In genomic region chrX:48493890-48494364, GRCh38 we compare ENCODE assay signal across 9 cellular contexts. TPM values are rescaled to one million over a fixed set of nuclear protein-coding genes. Genes with fewer than 3 reads are reported as not detected.
DNase-seq lines count a peak whose midpoint lies in the region; ATAC-seq and TF ChIP-seq lines count a peak whose summit lies in the region.
"Had no signal": no experiment of that assay in that cellular context is flagged by ENCODE, and none has a peak within 500 bp of the region (broad histone marks: within the 10 kb centered on the region; RNA-seq: fewer than 3 reads in every experiment).

No MANE protein-coding gene starts in this region.

- DNase-seq in AG10803 (ENCODE audit: low read depth) (no peak), H9 (peak; percentile 64), islet precursor cell (peak; percentile 85), SKM-1 (lab: John Stamatoyannopoulos, UW; ENCODE audit: unreplicated experiment) (no peak), MG63 (no peak)

- no peak overlapping the region for H4K5ac ChIP-seq in H9 (ENCODE audit: insufficient read length, low read depth, low read length)

- H2BK12ac ChIP-seq in H9 (ENCODE audit: insufficient read length, low read depth, low read length), result no peak overlapping the region

- ATAC-seq in gastroesophageal sphincter (no peak), GM18907 (IDR thresholded peaks at IDR 0.05; ENCODE audit: unreplicated experiment) (no peak)

- H2AFZ ChIP-seq in H9 (ENCODE audit: low read length), result no peak overlapping the region

- no peak overlapping the region for H3T11ph ChIP-seq in H9 (ENCODE audit: low read length)

- no peaks in the 10 kb centered on the region for H3K79me1 ChIP-seq in H9 (ENCODE audit: insufficient read depth, low read depth, low read length, poor library complexity, severe bottlenecking)

- H3K4me3 ChIP-seq in AG10803 (ENCODE audit: low read length) (no peak overlapping the region), gastroesophageal sphincter (no peak overlapping the region), MG63 (no peak overlapping the region)

- H3K27me3 Mint-ChIP-seq in H9 (ENCODE audit: low read depth), result peaks cover 2% of the 10 kb centered on the region

- no peak overlapping the region for H2BK120ac ChIP-seq in H9 (ENCODE audit: low read depth, low read length, poor library complexity, severe bottlenecking)

- no peak overlapping the region for H3K23ac ChIP-seq in H9 (ENCODE audit: insufficient read length, low read depth, low read length)

- H3K4me1 Mint-ChIP-seq in H9, result 0 out of 4 replicates have a peak, but pooled peaks cover 0 to 2% of the 10 kb centered on the region in 2 experiments

- no peaks in the 10 kb centered on the region for H4K20me1 ChIP-seq in H9 (ENCODE audit: control insufficient read depth, insufficient read depth, insufficient read length)

- H3K4me1 ChIP-seq in H9 (ENCODE audit: insufficient read depth, low read length) (no peaks in the 10 kb centered on the region), gastroesophageal sphincter (no peaks in the 10 kb centered on the region)

- no peak overlapping the region for H2BK15ac ChIP-seq in H9 (ENCODE audit: low read depth, low read length)

- H4K8ac ChIP-seq in H9 (replicated peaks; ENCODE audit: insufficient read length, low read depth, low read length), result no peak overlapping the region

- H3K56ac ChIP-seq in H9 (ENCODE audit: insufficient read length, low read depth, low read length), result no peak overlapping the region

- TF ChIP-seq POLR2A in gastroesophageal sphincter (IDR thresholded peaks at IDR 0.05), result no peak

- H3K27ac Mint-ChIP-seq in H9, result no peak overlapping the region
- H3K27ac Mint-ChIP-seq: T-helper 1 cell treated with Interleukin-12 subunit alpha and Interleukin-12 subunit beta and Interleukin-4 antibody, amounts not matched to agents 30 μg/mL and 1 μg/mL, for 36 hours had no signal

- H3K79me2 ChIP-seq in H9 (ENCODE audit: insufficient read depth, low read length), result no peaks in the 10 kb centered on the region

- no peak overlapping the region for H4K91ac ChIP-seq in H9 (ENCODE audit: insufficient read length, low read depth, low read length)

- H3K9me3 ChIP-seq in H9 (ENCODE audit: control insufficient read depth, low read depth, low read length) (peaks cover 37% of the 10 kb centered on the region), gastroesophageal sphincter (no peaks in the 10 kb centered on the region), MG63 (no peaks in the 10 kb centered on the region)

- H3K4me2 ChIP-seq in H9 (ENCODE audit: insufficient read depth, insufficient read length, low read length), result no peak overlapping the region

- peak; percentile 35 for TF ChIP-seq CTCF in AG10803 (conservative IDR thresholded peaks at IDR 0.05; ENCODE audit: low read length)
- peak; percentile 64 for TF ChIP-seq CTCF in H9 (conservative IDR thresholded peaks at IDR 0.05)
- TF ChIP-seq CTCF in VCaP (conservative IDR thresholded peaks at IDR 0.05), result peak; percentile 20; the same call in 1 of the 2 replicates
- peak in 1 of 4 experiments; percentile 24 for TF ChIP-seq CTCF in gastroesophageal sphincter (IDR thresholded peaks at IDR 0.05)

- H3K14ac ChIP-seq in H9 (ENCODE audit: insufficient read depth, low read length), result no peak overlapping the region; the same call in 1 of the 2 replicates

- no peak overlapping the region for H3K4ac ChIP-seq in H9 (ENCODE audit: low read depth, low read length)

- no peak overlapping the region for H3K18ac ChIP-seq in H9 (ENCODE audit: insufficient read length, low read depth, low read length)

- no peak overlapping the region for H2BK20ac ChIP-seq in H9 (ENCODE audit: low read depth, low read length, poor library complexity, severe bottlenecking)

- no CpG with 5 or more reads among the region's 10 CpGs for WGBS in H9 (ENCODE audit: extremely low coverage, insufficient read length, low lambda C conversion rate)
- 22% methylated on average over 3 of the region's 10 CpGs; no CpG with 5 or more reads in 1 of the 2 donors for WGBS in gastroesophageal sphincter (ENCODE audit: low coverage in 1 of 2), 2 donors

- no peak overlapping the region; a peak in 1 of 5 replicates for H3K4me3 Mint-ChIP-seq in H9
- H3K4me3 Mint-ChIP-seq: T-helper 1 cell treated with Interleukin-12 subunit alpha and Interleukin-12 subunit beta and Interleukin-4 antibody, amounts not matched to agents 30 μg/mL and 1 μg/mL, for 36 hours had no signal

- no peaks in the 10 kb centered on the region for H3K23me2 ChIP-seq in H9 (ENCODE audit: insufficient read length, low read depth, low read length, poor library complexity, severe bottlenecking)

- H3K36me3 Mint-ChIP-seq in H9 (ENCODE audit: insufficient read depth in 1 of 3, low read depth in 3 of 3), result peaks cover 0 to 3% (median 0%) of the 10 kb centered on the region in 3 experiments; a peak in 2 of 7 replicates

- TF ChIP-seq EP300 in gastroesophageal sphincter (IDR thresholded peaks at IDR 0.05), result no peak

- H3K9me3 Mint-ChIP-seq in H9, result peaks cover 74 to 78% of the 10 kb centered on the region in 2 experiments
- H3K9me3 Mint-ChIP-seq: T-helper 1 cell treated with Interleukin-12 subunit alpha and Interleukin-12 subunit beta and Interleukin-4 antibody, amounts not matched to agents 30 μg/mL and 1 μg/mL, for 36 hours had no signal

- H3K27me3 ChIP-seq in H9 (ENCODE audit: insufficient read depth, low read length), result no peaks in the 10 kb centered on the region
- no peaks in the 10 kb centered on the region for H3K27me3 ChIP-seq in gastroesophageal sphincter
- no peaks in the 10 kb centered on the region for H3K27me3 ChIP-seq in MG63

- H3K27ac ChIP-seq in H9 (ENCODE audit: insufficient read length, low read depth, low read length) (no peak overlapping the region), VCaP (no peak overlapping the region), gastroesophageal sphincter (no peak overlapping the region)

- no peak overlapping the region for H2BK5ac ChIP-seq in H9 (ENCODE audit: insufficient read length, low read length)

- no peak overlapping the region for H2AK5ac ChIP-seq in H9 (ENCODE audit: insufficient read length, low read length)

- H3K36me3 ChIP-seq in gastroesophageal sphincter, result no peaks in the 10 kb centered on the region
- no peaks in the 10 kb centered on the region for H3K36me3 ChIP-seq in MG63

- H3K9ac ChIP-seq in H9 (ENCODE audit: extremely low read depth, insufficient read length, low read length), result no peak overlapping the region

RNA-seq across cellular contexts. Expression of gene PORCN, which starts 14.9 kb away (rescaled TPM):
- 12.6 and 13.2 TPM in 2 replicates for total RNA-seq in H9 (2021)
- 10 to 100 TPM in 3 of 4 donors, 1 to 10 TPM in 1; 9.4 to 21.0 (median 13.2) TPM for total RNA-seq in gastroesophageal sphincter
- 1.6 and 11.2 TPM in 2 replicates for total RNA-seq in MG63 (2014; rRNA removed; shearing (Covaris generic); ENCODE audit: low replicate concordance)

RNA-seq across cellular contexts. Expression of gene FTSJ1, which starts 17.9 kb away (rescaled TPM):
- total RNA-seq in H9 (2021), result 49.4 and 52.8 TPM in 2 replicates
- total RNA-seq in gastroesophageal sphincter, result 10 to 100 TPM; 31.1 to 43.0 (median 38.9) TPM
- 55.3 and 76.6 TPM in 2 replicates for total RNA-seq in MG63 (2014; rRNA removed; shearing (Covaris generic); ENCODE audit: low replicate concordance)

RNA-seq across cellular contexts. Expression of gene SLC38A5, which starts 23.9 kb away (rescaled TPM):
- total RNA-seq in H9 (2021) (25.1 and 28.3 TPM in 2 replicates), gastroesophageal sphincter (1 to 10 TPM; 4.2 to 7.9 (median 4.7) TPM)
- total RNA-seq in MG63 (2014; rRNA removed; shearing (Covaris generic); ENCODE audit: low replicate concordance), result 0.79 and 2.0 TPM in 2 replicates

RNA-seq across cellular contexts. Expression of gene EBP, which starts 27.7 kb away (rescaled TPM):
- total RNA-seq in H9 (2021) (117 and 124 TPM in 2 replicates), gastroesophageal sphincter (10 to 100 TPM; 12.9 to 17.7 (median 14.5) TPM)
- 15.9 and 32.9 TPM in 2 replicates for total RNA-seq in MG63 (2014; rRNA removed; shearing (Covaris generic); ENCODE audit: low replicate concordance)

RNA-seq across cellular contexts. Expression of gene TBC1D25, which starts 45.6 kb away (rescaled TPM):
- 9.6 and 10.2 TPM in 2 replicates for total RNA-seq in H9 (2021)
- 10 to 100 TPM in 3 of 4 donors, 1 to 10 TPM in 1; 8.4 to 16.9 (median 12.7) TPM for total RNA-seq in gastroesophageal sphincter
- 2.7 and 9.3 TPM in 2 replicates for total RNA-seq in MG63 (2014; rRNA removed; shearing (Covaris generic); ENCODE audit: low replicate concordance)

Comparison
In these comparisons a context has a peak if more than half of its experiments do, and no peak if none do; other contexts are left out.
1. DNase-seq: peak in H9 (single experiment) and islet precursor cell (single experiment); none in AG10803 (single experiment), SKM-1 (single experiment) and MG63 (single experiment).